In genomic region chr7:12434012-12434642, GRCh38 we compare ENCODE assay signal across 3 cellular contexts.
TF ChIP-seq lines count a peak whose summit lies in the region.

No MANE protein-coding gene starts in this region.

TF ChIP-seq in SK-N-SH, 30 proteins besides CTCF, POLR2A, EP300 and RAD21 (continued from another document):
- TF ChIP-seq, protein P1, sequence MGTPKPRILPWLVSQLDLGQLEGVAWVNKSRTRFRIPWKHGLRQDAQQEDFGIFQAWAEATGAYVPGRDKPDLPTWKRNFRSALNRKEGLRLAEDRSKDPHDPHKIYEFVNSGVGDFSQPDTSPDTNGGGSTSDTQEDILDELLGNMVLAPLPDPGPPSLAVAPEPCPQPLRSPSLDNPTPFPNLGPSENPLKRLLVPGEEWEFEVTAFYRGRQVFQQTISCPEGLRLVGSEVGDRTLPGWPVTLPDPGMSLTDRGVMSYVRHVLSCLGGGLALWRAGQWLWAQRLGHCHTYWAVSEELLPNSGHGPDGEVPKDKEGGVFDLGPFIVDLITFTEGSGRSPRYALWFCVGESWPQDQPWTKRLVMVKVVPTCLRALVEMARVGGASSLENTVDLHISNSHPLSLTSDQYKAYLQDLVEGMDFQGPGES (IDR thresholded peaks at IDR 0.05; ENCODE audit: low read depth, low read length) = no peak
- TF ChIP-seq JUND (IDR thresholded peaks at IDR 0.05) (no peak), RCOR1 (IDR thresholded peaks at IDR 0.05; ENCODE audit: low read length) (no peak), SIN3A (IDR thresholded peaks at IDR 0.05; ENCODE audit: borderline replicate concordance, low read depth, low read length) (no peak), MXI1 (IDR thresholded peaks at IDR 0.05; ENCODE audit: low read depth, low read length) (no peak), GABPA (IDR thresholded peaks at IDR 0.05; ENCODE audit: low read depth) (no peak), FOXJ3 (CRISPR knock-in tag; IDR thresholded peaks at IDR 0.05) (no peak), TCF12 (IDR thresholded peaks at IDR 0.05) (no peak), GATA2 (CRISPR knock-in tag; IDR thresholded peaks at IDR 0.05) (no peak)
- TF ChIP-seq, protein P2, sequence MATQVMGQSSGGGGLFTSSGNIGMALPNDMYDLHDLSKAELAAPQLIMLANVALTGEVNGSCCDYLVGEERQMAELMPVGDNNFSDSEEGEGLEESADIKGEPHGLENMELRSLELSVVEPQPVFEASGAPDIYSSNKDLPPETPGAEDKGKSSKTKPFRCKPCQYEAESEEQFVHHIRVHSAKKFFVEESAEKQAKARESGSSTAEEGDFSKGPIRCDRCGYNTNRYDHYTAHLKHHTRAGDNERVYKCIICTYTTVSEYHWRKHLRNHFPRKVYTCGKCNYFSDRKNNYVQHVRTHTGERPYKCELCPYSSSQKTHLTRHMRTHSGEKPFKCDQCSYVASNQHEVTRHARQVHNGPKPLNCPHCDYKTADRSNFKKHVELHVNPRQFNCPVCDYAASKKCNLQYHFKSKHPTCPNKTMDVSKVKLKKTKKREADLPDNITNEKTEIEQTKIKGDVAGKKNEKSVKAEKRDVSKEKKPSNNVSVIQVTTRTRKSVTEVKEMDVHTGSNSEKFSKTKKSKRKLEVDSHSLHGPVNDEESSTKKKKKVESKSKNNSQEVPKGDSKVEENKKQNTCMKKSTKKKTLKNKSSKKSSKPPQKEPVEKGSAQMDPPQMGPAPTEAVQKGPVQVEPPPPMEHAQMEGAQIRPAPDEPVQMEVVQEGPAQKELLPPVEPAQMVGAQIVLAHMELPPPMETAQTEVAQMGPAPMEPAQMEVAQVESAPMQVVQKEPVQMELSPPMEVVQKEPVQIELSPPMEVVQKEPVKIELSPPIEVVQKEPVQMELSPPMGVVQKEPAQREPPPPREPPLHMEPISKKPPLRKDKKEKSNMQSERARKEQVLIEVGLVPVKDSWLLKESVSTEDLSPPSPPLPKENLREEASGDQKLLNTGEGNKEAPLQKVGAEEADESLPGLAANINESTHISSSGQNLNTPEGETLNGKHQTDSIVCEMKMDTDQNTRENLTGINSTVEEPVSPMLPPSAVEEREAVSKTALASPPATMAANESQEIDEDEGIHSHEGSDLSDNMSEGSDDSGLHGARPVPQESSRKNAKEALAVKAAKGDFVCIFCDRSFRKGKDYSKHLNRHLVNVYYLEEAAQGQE (IDR thresholded peaks at IDR 0.05; ENCODE audit: low read depth, low read length) = no peak

TF ChIP-seq in SK-N-SH treated with all-trans-retinoic acid at 6 μM for 48 hours, 23 proteins besides CTCF, POLR2A, EP300 and RAD21 (continued from another document):
- TF ChIP-seq CREB5 (CRISPR knock-in tag; IDR thresholded peaks at IDR 0.05; ENCODE audit: low read depth) (no peak), BACH2 (CRISPR knock-in tag; IDR thresholded peaks at IDR 0.05; ENCODE audit: borderline replicate concordance) (no peak), POU6F1 (CRISPR knock-in tag; IDR thresholded peaks at IDR 0.05; ENCODE audit: borderline replicate concordance, low read depth) (no peak), GLIS3 (CRISPR knock-in tag; IDR thresholded peaks at IDR 0.05) (no peak), TSHZ2 (CRISPR knock-in tag; IDR thresholded peaks at IDR 0.05) (no peak), RARB (CRISPR knock-in tag; IDR thresholded peaks at IDR 0.05) (no peak), ZFP3 (CRISPR knock-in tag; IDR thresholded peaks at IDR 0.05) (no peak), TCF4 (CRISPR knock-in tag; IDR thresholded peaks at IDR 0.05; ENCODE audit: borderline replicate concordance) (no peak)
TF ChIP-seq in SK-N-SH treated with all-trans-retinoic acid at 6 μM for 48 hours: peak in this region for 0.

TF ChIP-seq in K562, 482 proteins besides CTCF, POLR2A, EP300 and RAD21 (continued from another document):
- TF ChIP-seq, protein P3, sequence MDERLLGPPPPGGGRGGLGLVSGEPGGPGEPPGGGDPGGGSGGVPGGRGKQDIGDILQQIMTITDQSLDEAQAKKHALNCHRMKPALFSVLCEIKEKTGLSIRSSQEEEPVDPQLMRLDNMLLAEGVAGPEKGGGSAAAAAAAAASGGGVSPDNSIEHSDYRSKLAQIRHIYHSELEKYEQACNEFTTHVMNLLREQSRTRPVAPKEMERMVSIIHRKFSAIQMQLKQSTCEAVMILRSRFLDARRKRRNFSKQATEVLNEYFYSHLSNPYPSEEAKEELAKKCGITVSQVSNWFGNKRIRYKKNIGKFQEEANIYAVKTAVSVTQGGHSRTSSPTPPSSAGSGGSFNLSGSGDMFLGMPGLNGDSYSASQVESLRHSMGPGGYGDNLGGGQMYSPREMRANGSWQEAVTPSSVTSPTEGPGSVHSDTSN (CRISPR knock-in tag; IDR thresholded peaks at IDR 0.05; ENCODE audit: low read depth) = no peak
- TF ChIP-seq, protein P3 (tag; conservative IDR thresholded peaks at IDR 0.05; ENCODE audit: low read depth) = peak; percentile 53
- TF ChIP-seq CUX1 (CRISPR knock-in tag; IDR thresholded peaks at IDR 0.05) (peak; percentile 83), DACH1 (IDR thresholded peaks at IDR 0.05; ENCODE audit: partially characterized antibody) (peak; percentile 58), DEAF1 (CRISPR knock-in tag; IDR thresholded peaks at IDR 0.05) (no peak)
- TF ChIP-seq, protein P4, sequence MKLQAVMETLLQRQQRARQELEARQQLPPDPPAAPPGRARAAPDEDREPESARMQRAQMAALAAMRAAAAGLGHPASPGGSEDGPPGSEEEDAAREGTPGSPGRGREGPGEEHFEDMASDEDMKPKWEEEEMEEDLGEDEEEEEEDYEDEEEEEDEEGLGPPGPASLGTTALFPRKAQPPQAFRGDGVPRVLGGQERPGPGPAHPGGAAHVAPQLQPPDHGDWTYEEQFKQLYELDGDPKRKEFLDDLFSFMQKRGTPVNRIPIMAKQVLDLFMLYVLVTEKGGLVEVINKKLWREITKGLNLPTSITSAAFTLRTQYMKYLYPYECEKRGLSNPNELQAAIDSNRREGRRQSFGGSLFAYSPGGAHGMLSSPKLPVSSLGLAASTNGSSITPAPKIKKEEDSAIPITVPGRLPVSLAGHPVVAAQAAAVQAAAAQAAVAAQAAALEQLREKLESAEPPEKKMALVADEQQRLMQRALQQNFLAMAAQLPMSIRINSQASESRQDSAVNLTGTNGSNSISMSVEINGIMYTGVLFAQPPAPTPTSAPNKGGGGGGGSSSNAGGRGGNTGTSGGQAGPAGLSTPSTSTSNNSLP (IDR thresholded peaks at IDR 0.05; ENCODE audit: borderline replicate concordance, low read depth, low read length) = peak; percentile 53; the same call in 1 of the 2 replicates
